In genomic region chr21:45009616-45010015, GRCh38 we compare ENCODE assay signal across 21 cellular contexts.
DNase-seq lines count a peak whose midpoint lies in the region; ATAC-seq, FAIRE-seq and TF ChIP-seq lines count a peak whose summit lies in the region.
"Had no signal": no experiment of that assay in that cellular context is flagged by ENCODE, and none has a peak within 500 bp of the region (broad histone marks: within the 10 kb centered on the region; RNA-seq: fewer than 3 reads in every experiment).

No MANE protein-coding gene starts in this region.

- BruUV-seq in HepG2 (replicated peaks; lab: Mats Ljungman, UMichigan), result no TSS peak

- no peaks in the 10 kb centered on the region for H3K36me3 ChIP-seq in HepG2 (replicated peaks in 1 of 2; ENCODE audit: control insufficient read depth in 1 of 2, insufficient read depth in 2 of 2, low read length in 2 of 2)
- H3K36me3 ChIP-seq in right lobe of liver, result no peaks in the 10 kb centered on the region
- no peaks in the 10 kb centered on the region for H3K36me3 ChIP-seq in RWPE2 (ENCODE audit: low read depth)
- H3K36me3 ChIP-seq: BE2C had no signal

- TF ChIP-seq POLR2A in HepG2 (IDR thresholded peaks at IDR 0.05; ENCODE audit: insufficient read depth in 1 of 2, low read depth in 2 of 2, low read length in 2 of 2) (no peak), right lobe of liver (IDR thresholded peaks at IDR 0.05) (no peak)

- H3K4me1 ChIP-seq in HepG2 (ENCODE audit: insufficient read depth, low read length) (peaks cover 81% of the 10 kb centered on the region), right lobe of liver (no peaks in the 10 kb centered on the region), RWPE2 (ENCODE audit: insufficient read depth, poor library complexity, severe bottlenecking) (peaks cover 32% of the 10 kb centered on the region)
- H3K4me1 ChIP-seq: BE2C had no signal

- no peak overlapping the region for H3K9ac ChIP-seq in HepG2 (ENCODE audit: insufficient read depth, low read depth, low read length)

- H3K9me3 ChIP-seq in HepG2 (ENCODE audit: low read length), result no peaks in the 10 kb centered on the region
- H3K9me3 ChIP-seq in right lobe of liver, result no peaks in the 10 kb centered on the region
- H3K9me3 ChIP-seq in RWPE2 (ENCODE audit: severe bottlenecking), result no peaks in the 10 kb centered on the region
- H3K9me3 ChIP-seq: BE2C had no signal

- in situ Hi-C loops in HepG2 (cut with HindIII; ENCODE audit: extremely low pct_ligation_motif_present, low pct_unique_long_range_greater_than_20kb), result no loop called here

- intact Hi-C loops in HepG2 (cut with micrococcal nuclease; ENCODE audit: unreplicated experiment) (loop anchor here (10.0 kb wide), 1 partner anchor 65 kb away; the partner anchor contains the start of gene ADARB1), right lobe of liver (cut with DNase I) (no loop called here)

- no peak overlapping the region for H3K4me2 ChIP-seq in HepG2 (ENCODE audit: low read depth, low read length)

- TF ChIP-seq EP300 in HepG2 (IDR thresholded peaks at IDR 0.05; ENCODE audit: low read depth in 2 of 2, low read length in 2 of 2) (no peak), HepG2 (CRISPR knock-in tag; IDR thresholded peaks at IDR 0.05; ENCODE audit: borderline replicate concordance) (no peak)

- H3K4me3 ChIP-seq in HepG2 (replicated peaks in 1 of 3; ENCODE audit: insufficient read depth in 1 of 3, low read depth in 2 of 3, low read length in 3 of 3) (no peak overlapping the region), right lobe of liver (no peak overlapping the region), RWPE2 (ENCODE audit: severe bottlenecking) (no peak overlapping the region)

- POLR2A ChIA-PET in HepG2 (lab: Yijun Ruan, JAX), result no interaction called here

- H3K27ac ChIP-seq in HepG2 (ENCODE audit: extremely low read length, insufficient read depth, low read length) (no peak overlapping the region), right lobe of liver (no peak overlapping the region), RWPE2 (ENCODE audit: poor library complexity, severe bottlenecking) (peak overlapping the region; percentile 95), epithelial cell of prostate (peak overlapping the region; percentile 93)
- H3K27ac ChIP-seq: C4-2B, HL-60 had no signal

- ATAC-seq in HepG2, result no peak
- ATAC-seq in right lobe of liver, result no peak
- ATAC-seq in RWPE2 (ENCODE audit: low read depth), result no peak
- ATAC-seq: HCT116 had no signal

- H3K79me2 ChIP-seq in HepG2 (ENCODE audit: insufficient read depth, low read length), result no peaks in the 10 kb centered on the region

- FAIRE-seq in HepG2 (lab: Jason Lieb, UNC), result no peak
- FAIRE-seq: GM12892, GM18507 had no signal

- H3K27me3 ChIP-seq in HepG2 (ENCODE audit: control insufficient read depth in 1 of 2, insufficient read depth in 2 of 2, low read length in 2 of 2) (peaks cover 1 to 11% of the 10 kb centered on the region in 2 experiments; a peak in 2 of 5 replicates), right lobe of liver (no peaks in the 10 kb centered on the region), RWPE2 (ENCODE audit: insufficient read depth, poor library complexity, severe bottlenecking) (no peaks in the 10 kb centered on the region)
- H3K27me3 ChIP-seq: BE2C had no signal

- CTCF ChIA-PET in HepG2 (lab: Yijun Ruan, JAX; ENCODE audit: low intra/inter-chr PET ratio, low total read pairs), result no interaction called here

- no peak for TF ChIP-seq CTCF in HepG2 (CRISPR knock-in tag; IDR thresholded peaks at IDR 0.05)
- TF ChIP-seq CTCF in right lobe of liver (IDR thresholded peaks at IDR 0.05), result no peak
- TF ChIP-seq CTCF in RWPE2 (IDR thresholded peaks at IDR 0.05; ENCODE audit: poor library complexity, severe bottlenecking), result no peak

- H4K20me1 ChIP-seq in HepG2 (ENCODE audit: insufficient read depth, low read length), result no peaks in the 10 kb centered on the region

- no peak overlapping the region for H2AFZ ChIP-seq in HepG2 (ENCODE audit: low read length)

- DNase-seq in HepG2 (ENCODE audit: low spot score) (no peak), right lobe of liver (no peak), RWPE2 (ENCODE audit: low spot score) (no peak), epithelial cell of prostate (ENCODE audit: low read depth, low spot score) (no peak), activated T-cell treated with anti-CD3 and anti-CD28 coated beads for 4 hours (no peak), AG20443 (ENCODE audit: low spot score) (no peak), NAMALWA (ENCODE audit: low spot score) (no peak)
- DNase-seq in stimulated activated naive CD4-positive, alpha-beta T cell (lab: John Stamatoyannopoulos, UW), result no peak
- DNase-seq: 8988T; BE2C; CD4-positive, alpha-beta T cell; DMS153; GDM1; GOT3; H7; HFFc6 had no signal

- 68% methylated on average over 5 of the region's 5 CpGs for WGBS in HepG2 (ENCODE audit: low lambda C conversion rate)
- WGBS in right lobe of liver (ENCODE audit: insufficient coverage, low coverage, low lambda C conversion rate, missing lambda C conversion rate), result 65% methylated on average over 5 of the region's 5 CpGs

- no peak for TF ChIP-seq RAD21 in HepG2 (CRISPR knock-in tag; IDR thresholded peaks at IDR 0.05)

TF ChIP-seq in HepG2, 621 proteins besides CTCF, POLR2A, EP300 and RAD21:
- TF ChIP-seq MAFK (conservative IDR thresholded peaks at IDR 0.05 in 1 of 2, IDR thresholded peaks at IDR 0.05 in 1 of 2; ENCODE audit: low read length in 2 of 2) (peak; percentile 40 to 74; a peak in 3 of 4 replicates), ZNF335 (CRISPR knock-in tag; IDR thresholded peaks at IDR 0.05) (no peak), MAFF (IDR thresholded peaks at IDR 0.05; ENCODE audit: low read depth, low read length) (0 out of 2 replicates have a peak, but pooled peaks have one; percentile 46), ZNF598 (CRISPR knock-in tag; IDR thresholded peaks at IDR 0.05; ENCODE audit: borderline replicate concordance) (no peak), ZNF34 (CRISPR knock-in tag; IDR thresholded peaks at IDR 0.05; ENCODE audit: borderline replicate concordance) (no peak), IRF2 (CRISPR knock-in tag; IDR thresholded peaks at IDR 0.05) (no peak), ZNF382 (CRISPR knock-in tag; IDR thresholded peaks at IDR 0.05; ENCODE audit: borderline replicate concordance) (no peak), HNF1A (IDR thresholded peaks at IDR 0.05; ENCODE audit: low read depth) (no peak), HNF1A (CRISPR knock-in tag; IDR thresholded peaks at IDR 0.05; ENCODE audit: borderline replicate concordance) (no peak), RARA (CRISPR knock-in tag; IDR thresholded peaks at IDR 0.05) (no peak), RXRB (CRISPR knock-in tag; IDR thresholded peaks at IDR 0.05; ENCODE audit: borderline replicate concordance) (no peak), ZNF777 (CRISPR knock-in tag; IDR thresholded peaks at IDR 0.05) (no peak)

Comparison
In these comparisons a context has a peak if more than half of its experiments do, and no peak if none do; other contexts are left out.
1. H3K27ac ChIP-seq: peak in RWPE2 (single experiment) and epithelial cell of prostate (single experiment); none in HepG2 (single experiment) and right lobe of liver (0 of 3).